Comparison of ENCODE assay signal across 28 cellular contexts in the genomic region with DNA sequence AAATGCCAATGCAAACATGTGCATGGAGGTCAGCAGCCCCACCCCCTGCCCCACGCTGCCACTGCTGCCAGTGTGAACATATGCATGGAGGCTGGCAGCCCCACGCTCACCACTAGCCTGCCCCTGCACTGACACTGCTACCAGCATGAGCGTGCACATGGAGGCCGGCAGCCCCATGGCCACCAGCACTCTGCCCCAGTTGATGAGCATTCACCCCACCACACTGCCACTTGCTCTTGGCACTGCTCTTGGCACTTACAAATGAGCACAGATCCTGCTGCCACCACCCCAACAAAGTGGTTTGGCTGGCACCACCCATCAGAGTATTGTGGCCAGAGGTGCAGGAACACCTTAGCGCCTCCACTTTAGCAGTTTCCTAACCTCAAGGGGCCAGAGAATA.
"Had no signal": no experiment of that assay in that cellular context is flagged by ENCODE, and none has a peak within 500 bp of the region (broad histone marks: within the 10 kb centered on the region; RNA-seq: fewer than 3 reads in every experiment).

No MANE protein-coding gene starts in this region.

- ATAC-seq: foreskin keratinocyte; gastroesophageal sphincter; heart left ventricle; left colon; sciatic nerve; stimulated activated memory B cell treated with anti-CD40 and anti-IgM and Interleukin-4, amounts not matched to agents 10 μg/mL and 1 μg/mL and 100 μg/mL, for 72 hours; stimulated activated naive CD8-positive, alpha-beta T cell treated with anti-CD3 and anti-CD28 coated beads, Interleukin-15, Interleukin-2, amounts not matched to agents 100 U/mL and 50 U/mL, for 24 hours had no signal

- H3K4me2 ChIP-seq: hepatocyte, smooth muscle cell had no signal

- H3K9me3 ChIP-seq: esophagus muscularis mucosa, gastroesophageal sphincter, testis, tibial artery had no signal

- H3K27ac Mint-ChIP-seq: memory B cell; natural killer cell treated with Interleukin-12 subunit alpha and Interleukin-12 subunit beta and Interleukin-15 and Interleukin-18, amount 100 ng/mL, for 72 hours; progenitor cell of endocrine pancreas; stimulated activated memory B cell treated with anti-CD40 and anti-IgM and Interleukin-4, amounts not matched to agents 10 μg/mL and 1 μg/mL and 100 μg/mL, for 72 hours; type B pancreatic cell had no signal

- H3K9ac ChIP-seq: parathyroid adenoma had no signal

- H3K4me1 Mint-ChIP-seq: memory B cell; neural crest cell; stimulated activated memory B cell treated with anti-CD40 and anti-IgM and Interleukin-4, amounts not matched to agents 10 μg/mL and 1 μg/mL and 100 μg/mL, for 72 hours had no signal

- H3K36me3 ChIP-seq: esophagus muscularis mucosa, gastroesophageal sphincter, heart left ventricle, tibial artery had no signal

- H3K79me2 ChIP-seq: hepatocyte, parathyroid adenoma had no signal

- FAIRE-seq: colon, endothelial cell of umbilical vein, islet of Langerhans had no signal

- H3K4me1 ChIP-seq: esophagus muscularis mucosa, gastroesophageal sphincter, heart left ventricle, parathyroid adenoma, testis had no signal

- H3K9me3 Mint-ChIP-seq: neural crest cell, type B pancreatic cell had no signal

- H2AFZ ChIP-seq: hepatocyte, parathyroid adenoma had no signal

- DNase-seq: dorsolateral prefrontal cortex; effector CD4-positive, alpha-beta T cell; foreskin keratinocyte; heart left ventricle; left colon; stimulated activated CD4-positive, alpha-beta T cell treated with anti-CD3 and anti-CD28 coated beads, Interleukin-12 subunit alpha, Interleukin-12 subunit beta, amount 100 ng/mL, for 4 hours; stimulated activated CD4-positive, alpha-beta T cell treated with anti-CD3 and anti-CD28 coated beads, Interleukin-1b, Interleukin-23, amount 100 ng/mL, for 48 hours; stimulated activated CD4-positive, alpha-beta T cell treated with anti-CD3 and anti-CD28 coated beads, Interleukin-4, amount 100 ng/mL, for 1 hour; stimulated activated naive CD8-positive, alpha-beta T cell treated with anti-CD3 and anti-CD28 coated beads, Interleukin-15, Interleukin-2, amounts not matched to agents 100 U/mL and 50 U/mL, for 24 hours; substantia nigra; testis; tibial artery had no signal

- H3K4me3 ChIP-seq: dorsolateral prefrontal cortex, esophagus muscularis mucosa, gastroesophageal sphincter, heart left ventricle, hepatocyte, lung, smooth muscle cell, testis, tibial artery had no signal

- H3K27ac ChIP-seq: dorsolateral prefrontal cortex, esophagus muscularis mucosa, foreskin keratinocyte, gastroesophageal sphincter, heart left ventricle, hepatocyte, parathyroid adenoma, testis, tibial artery had no signal

- H3K36me3 Mint-ChIP-seq: natural killer cell treated with Interleukin-12 subunit alpha and Interleukin-12 subunit beta and Interleukin-15 and Interleukin-18, amount 100 ng/mL, for 72 hours; stimulated activated memory B cell treated with anti-CD40 and anti-IgM and Interleukin-4, amounts not matched to agents 10 μg/mL and 1 μg/mL and 100 μg/mL, for 72 hours; type B pancreatic cell had no signal

- H3K27me3 ChIP-seq: dorsolateral prefrontal cortex, esophagus muscularis mucosa, gastroesophageal sphincter, heart left ventricle, hepatocyte, testis, tibial artery had no signal

- H3K4me3 Mint-ChIP-seq: memory B cell; natural killer cell treated with Interleukin-12 subunit alpha and Interleukin-12 subunit beta and Interleukin-15 and Interleukin-18, amount 100 ng/mL, for 72 hours; neural crest cell; stimulated activated memory B cell treated with anti-CD40 and anti-IgM and Interleukin-4, amounts not matched to agents 10 μg/mL and 1 μg/mL and 100 μg/mL, for 72 hours; type B pancreatic cell had no signal
